In genomic region chr20:35981969-35982368, GRCh38 we compare ENCODE assay signal across 15 cellular contexts.
"Had no signal": no experiment of that assay in that cellular context is flagged by ENCODE, and none has a peak within 500 bp of the region (broad histone marks: within the 10 kb centered on the region; RNA-seq: fewer than 3 reads in every experiment).

No MANE protein-coding gene starts in this region.

- H3K4me1 Mint-ChIP-seq: activated naive CD8-positive, alpha-beta T cell treated with anti-CD3 and anti-CD28 coated beads, Interleukin-2, amount 50 U/mL, for 24 hours; activated T-helper 17 cell treated with anti-CD3 and anti-CD28 coated beads, Interleukin-2, amount 50 U/mL, for 72 hours had no signal

- H3K27ac Mint-ChIP-seq: activated naive CD4-positive, alpha-beta T cell treated with anti-CD3 and anti-CD28 coated beads for 36 hours; activated naive CD8-positive, alpha-beta T cell treated with anti-CD3 and anti-CD28 coated beads, Interleukin-2, amount 50 U/mL, for 24 hours; activated T-helper 17 cell treated with anti-CD3 and anti-CD28 coated beads, Interleukin-2, amount 50 U/mL, for 72 hours; stimulated activated naive CD8-positive, alpha-beta T cell treated with anti-CD3 and anti-CD28 coated beads, Interleukin-15, Interleukin-2, amounts not matched to agents 100 ng/mL and 50 ng/mL, for 24 hours; T-helper 17 cell had no signal

- H3K9me3 ChIP-seq: gastrocnemius medialis, ovary, sigmoid colon, spleen, suprapubic skin had no signal

- H3K9me3 Mint-ChIP-seq: activated naive CD4-positive, alpha-beta T cell treated with anti-CD3 and anti-CD28 coated beads for 36 hours; activated naive CD8-positive, alpha-beta T cell treated with anti-CD3 and anti-CD28 coated beads, Interleukin-2, amount 50 U/mL, for 24 hours; activated T-helper 17 cell treated with anti-CD3 and anti-CD28 coated beads, Interleukin-2, amount 50 U/mL, for 72 hours; naive B cell; stimulated activated naive CD8-positive, alpha-beta T cell treated with anti-CD3 and anti-CD28 coated beads, Interleukin-15, Interleukin-2, amounts not matched to agents 100 ng/mL and 50 ng/mL, for 24 hours had no signal

- H3K27ac ChIP-seq: gastrocnemius medialis, ovary, sigmoid colon, spleen, suprapubic skin had no signal

- H3K36me3 ChIP-seq: gastrocnemius medialis, ovary, sigmoid colon, spleen, suprapubic skin had no signal

- H3K4me3 Mint-ChIP-seq: activated naive CD4-positive, alpha-beta T cell treated with anti-CD3 and anti-CD28 coated beads for 36 hours; activated naive CD8-positive, alpha-beta T cell treated with anti-CD3 and anti-CD28 coated beads, Interleukin-2, amount 50 U/mL, for 24 hours; activated T-helper 17 cell treated with anti-CD3 and anti-CD28 coated beads, Interleukin-2, amount 50 U/mL, for 72 hours; naive B cell; stimulated activated naive CD8-positive, alpha-beta T cell treated with anti-CD3 and anti-CD28 coated beads, Interleukin-15, Interleukin-2, amounts not matched to agents 100 ng/mL and 50 ng/mL, for 24 hours; T-helper 17 cell had no signal

- ATAC-seq: activated naive CD8-positive, alpha-beta T cell treated with anti-CD3 and anti-CD28 coated beads, Interleukin-2, amount 50 U/mL, for 24 hours; activated T-helper 17 cell treated with anti-CD3 and anti-CD28 coated beads, Interleukin-2, amount 50 U/mL, for 72 hours; gastrocnemius medialis; T-helper 17 cell had no signal

- DNase-seq: activated CD4-positive, CD25-positive, alpha-beta regulatory T cell treated with anti-CD3 and anti-CD28 coated beads, Interleukin-2, amount 50 U/mL, for 72 hours; activated naive CD4-positive, alpha-beta T cell treated with anti-CD3 and anti-CD28 coated beads for 36 hours; activated naive CD8-positive, alpha-beta T cell treated with anti-CD3 and anti-CD28 coated beads, Interleukin-2, amount 50 U/mL, for 24 hours; aorta; effector CD8-positive, alpha-beta T cell; gastrocnemius medialis; naive B cell; ovary; sigmoid colon; spleen; T-helper 17 cell; trophoblast cell had no signal

- H3K4me1 ChIP-seq: gastrocnemius medialis, sigmoid colon, spleen, suprapubic skin had no signal

- H3K27me3 ChIP-seq: gastrocnemius medialis, ovary, sigmoid colon, spleen, suprapubic skin had no signal

- H3K27me3 Mint-ChIP-seq: activated naive CD8-positive, alpha-beta T cell treated with anti-CD3 and anti-CD28 coated beads, Interleukin-2, amount 50 U/mL, for 24 hours; stimulated activated naive CD8-positive, alpha-beta T cell treated with anti-CD3 and anti-CD28 coated beads, Interleukin-15, Interleukin-2, amounts not matched to agents 100 ng/mL and 50 ng/mL, for 24 hours had no signal

- H3K36me3 Mint-ChIP-seq: naive B cell had no signal

- H3K4me3 ChIP-seq: gastrocnemius medialis, ovary, sigmoid colon, spleen, suprapubic skin had no signal
